ENCODE assay signal across 1 cellular context in genomic region chr1:214280386-214281029, GRCh38.
TF ChIP-seq lines count a peak whose summit lies in the region.

No MANE protein-coding gene starts in this region.

TF ChIP-seq in GM23338, 12 proteins besides CTCF, POLR2A, EP300 and RAD21 (continued from another document):
- no peak for TF ChIP-seq ZNF462 (CRISPR knock-in tag; IDR thresholded peaks at IDR 0.05)
- no peak for TF ChIP-seq ETS1 (IDR thresholded peaks at IDR 0.05)
- no peak for TF ChIP-seq STAT1 (IDR thresholded peaks at IDR 0.05; ENCODE audit: unreplicated experiment)
- TF ChIP-seq REST (IDR thresholded peaks at IDR 0.05; ENCODE audit: unreplicated experiment), result no peak
TF ChIP-seq in GM23338: peak in this region for 0.
